Comparison of ENCODE assay signal across 13 cellular contexts in genomic region chr17:42522798-42523278, GRCh38. TPM values are rescaled to one million over a fixed set of nuclear protein-coding genes. Genes with fewer than 3 reads are reported as not detected.
DNase-seq lines count a peak whose midpoint lies in the region; ATAC-seq and TF ChIP-seq lines count a peak whose summit lies in the region.
"Had no signal": no experiment of that assay in that cellular context is flagged by ENCODE, and none has a peak within 500 bp of the region (broad histone marks: within the 10 kb centered on the region; RNA-seq: fewer than 3 reads in every experiment).

No MANE protein-coding gene starts in this region.

- ATAC-seq in upper lobe of right lung, result no peak

- DNase-seq in MCF 10A (ENCODE audit: unreplicated experiment), result no peak
- no peak for DNase-seq in mammary epithelial cell
- peak; percentile 13 for DNase-seq in left ventricle myocardium inferior
- DNase-seq in upper lobe of right lung, result no peak
- no peak for DNase-seq in anterior cingulate cortex (lab: John Stamatoyannopoulos, UW)
- DNase-seq in T-helper 2 cell treated with Interferon-gamma antibody and Interleukin-4, amounts not matched to agents 5 μg/mL and 100 μg/mL, for 36 hours (ENCODE audit: low spot score), result no peak
- no peak for DNase-seq in progenitor cell of endocrine pancreas (ENCODE audit: low spot score, unreplicated experiment)
- DNase-seq: 8988T; activated CD8-positive, alpha-beta memory T cell treated with anti-CD3 and anti-CD28 coated beads, Interleukin-2, amount 50 U/mL, for 48 hours; NCI-H187 treated with DMSO at 0.1 percent for 48 hours; NCI-H774 had no signal

- POLR2A ChIA-PET in MCF 10A (lab: Yijun Ruan, JAX), result interaction anchor here (0.7 to 1.5 kb wide), 2 partner anchors 16 to 100 kb away, joined by 3 to 4 read pairs; partner anchors contain the start of gene CAVIN1

- dilution Hi-C loops in mammary epithelial cell (cut with HindIII; ENCODE audit: low sequenced_read_pairs), result loop anchor here (5.0 kb wide), 3 partner anchors 101 to 336 kb away; partner anchors contain the start of genes CAVIN1 and HCRT

- peaks cover 6% of the 10 kb centered on the region for H3K36me3 Mint-ChIP-seq in MCF 10A (ENCODE audit: insufficient read depth, unreplicated experiment)
- H3K36me3 Mint-ChIP-seq in T-helper 2 cell treated with Interferon-gamma antibody and Interleukin-4, amounts not matched to agents 5 μg/mL and 100 μg/mL, for 36 hours (ENCODE audit: low read depth), result no peaks in the 10 kb centered on the region
- H3K36me3 Mint-ChIP-seq in progenitor cell of endocrine pancreas (ENCODE audit: insufficient read depth), result peaks cover 20% of the 10 kb centered on the region

- H3K9ac ChIP-seq in mammary epithelial cell (ENCODE audit: insufficient read depth, low read length), result no peak overlapping the region
- H3K9ac ChIP-seq in parathyroid adenoma, result no peak overlapping the region
- H3K9ac ChIP-seq: KMS-11 had no signal

- H3K4me1 ChIP-seq in mammary epithelial cell (ENCODE audit: insufficient read depth, low read length) (peaks cover 51% of the 10 kb centered on the region), left ventricle myocardium inferior (peaks cover 86% of the 10 kb centered on the region), parathyroid adenoma (peaks cover 39% of the 10 kb centered on the region), upper lobe of right lung (peaks cover 73% of the 10 kb centered on the region)

- H4K20me1 ChIP-seq in mammary epithelial cell (ENCODE audit: insufficient read depth, low read length), result no peaks in the 10 kb centered on the region

- BruUV-seq in MCF 10A (replicated peaks; lab: Mats Ljungman, UMichigan) (no TSS peak), mammary epithelial cell (replicated peaks; lab: Mats Ljungman, UMichigan) (no TSS peak)

- TF ChIP-seq CTCF in MCF 10A (IDR thresholded peaks at IDR 0.05; ENCODE audit: unreplicated experiment) (no peak), mammary epithelial cell (conservative IDR thresholded peaks at IDR 0.05 in 1 of 2, IDR thresholded peaks at IDR 0.05 in 1 of 2; ENCODE audit: extremely low read depth in 1 of 2, insufficient read depth in 1 of 2, low read depth in 1 of 2, low read length in 2 of 2) (no peak), left ventricle myocardium inferior (IDR thresholded peaks at IDR 0.05; ENCODE audit: borderline replicate concordance) (no peak), parathyroid adenoma (IDR thresholded peaks at IDR 0.05) (no peak), upper lobe of right lung (IDR thresholded peaks at IDR 0.05) (no peak), progenitor cell of endocrine pancreas (IDR thresholded peaks at IDR 0.05; ENCODE audit: unreplicated experiment) (no peak)

- H3K9me3 ChIP-seq in mammary epithelial cell (replicated peaks; ENCODE audit: insufficient read depth, low read length) (no peaks in the 10 kb centered on the region), left ventricle myocardium inferior (replicated peaks) (no peaks in the 10 kb centered on the region), parathyroid adenoma (ENCODE audit: control insufficient read depth, low read length) (no peaks in the 10 kb centered on the region), upper lobe of right lung (no peaks in the 10 kb centered on the region)

- H3K4me3 Mint-ChIP-seq in MCF 10A (ENCODE audit: unreplicated experiment) (no peak overlapping the region), progenitor cell of endocrine pancreas (ENCODE audit: low read depth) (no peak overlapping the region)
- no peak overlapping the region for H3K4me3 Mint-ChIP-seq in T-helper 2 cell treated with Interferon-gamma antibody and Interleukin-4, amounts not matched to agents 5 μg/mL and 100 μg/mL, for 36 hours

- intact Hi-C loops in MCF 10A (cut with micrococcal nuclease), result no loop called here
- intact Hi-C loops in mammary epithelial cell (cut with micrococcal nuclease), result loop anchor here (10.0 kb wide), 1 partner anchor 498 kb away; the partner anchor contains the start of gene NKIRAS2
- intact Hi-C loops in left ventricle myocardium inferior (cut with micrococcal nuclease), result no loop called here
- intact Hi-C loops in upper lobe of right lung (cut with DNase I), result no loop called here

- H3K4me1 Mint-ChIP-seq in MCF 10A (ENCODE audit: insufficient read depth, unreplicated experiment), result peaks cover 52% of the 10 kb centered on the region
- H3K4me1 Mint-ChIP-seq in T-helper 2 cell treated with Interferon-gamma antibody and Interleukin-4, amounts not matched to agents 5 μg/mL and 100 μg/mL, for 36 hours (ENCODE audit: low read depth), result peaks cover 9% of the 10 kb centered on the region
- H3K4me1 Mint-ChIP-seq in progenitor cell of endocrine pancreas (ENCODE audit: low read depth), result peaks cover 27% of the 10 kb centered on the region

- no peaks in the 10 kb centered on the region for H3K27me3 Mint-ChIP-seq in MCF 10A (ENCODE audit: insufficient read depth, unreplicated experiment)
- peaks cover 8% of the 10 kb centered on the region for H3K27me3 Mint-ChIP-seq in T-helper 2 cell treated with Interferon-gamma antibody and Interleukin-4, amounts not matched to agents 5 μg/mL and 100 μg/mL, for 36 hours (ENCODE audit: low read depth)
- no peaks in the 10 kb centered on the region for H3K27me3 Mint-ChIP-seq in progenitor cell of endocrine pancreas

- no peak overlapping the region for H3K4me3 ChIP-seq in mammary epithelial cell (replicated peaks in 1 of 3; ENCODE audit: insufficient read depth in 1 of 3, low read depth in 2 of 3, low read length in 3 of 3)
- H3K4me3 ChIP-seq in left ventricle myocardium inferior, result no peak overlapping the region
- no peak overlapping the region for H3K4me3 ChIP-seq in parathyroid adenoma (ENCODE audit: low read depth, low read length)
- H3K4me3 ChIP-seq in upper lobe of right lung, result no peak overlapping the region

- in situ Hi-C loops in mammary epithelial cell (cut with MboI; ENCODE audit: low sequenced_read_pairs in 2 of 2), result loop anchor here (10.0 kb wide), 2 partner anchors 198 to 408 kb away; partner anchors contain the start of gene DHX58 (in 1 of the 2)

- no peak overlapping the region for H3K4me2 ChIP-seq in mammary epithelial cell (ENCODE audit: insufficient read depth, low read depth, low read length)
- H3K4me2 ChIP-seq in parathyroid adenoma (ENCODE audit: low read length), result no peak overlapping the region
- H3K4me2 ChIP-seq: KMS-11 had no signal

- H2AFZ ChIP-seq in mammary epithelial cell (ENCODE audit: low read depth, low read length) (no peak overlapping the region), parathyroid adenoma (no peak overlapping the region)

- no peak overlapping the region for H3K27ac ChIP-seq in mammary epithelial cell (ENCODE audit: insufficient read depth, low read depth, low read length)
- peak overlapping the region; percentile 98 for H3K27ac ChIP-seq in left ventricle myocardium inferior (replicated peaks)
- peak overlapping the region; percentile 11 for H3K27ac ChIP-seq in parathyroid adenoma
- peak overlapping the region; percentile 81 for H3K27ac ChIP-seq in upper lobe of right lung
- H3K27ac ChIP-seq: KMS-11 had no signal

- H3K79me2 ChIP-seq in mammary epithelial cell (ENCODE audit: insufficient read depth, low read length), result no peaks in the 10 kb centered on the region
- H3K79me2 ChIP-seq in parathyroid adenoma, result no peaks in the 10 kb centered on the region

- 97% methylated on average over 5 of the region's 8 CpGs for WGBS in mammary epithelial cell (ENCODE audit: low coverage, missing lambda C conversion rate)

- CTCF ChIA-PET in MCF 10A (lab: Yijun Ruan, JAX) (no interaction called here), mammary epithelial cell (lab: Charles Lee; ENCODE audit: low non-redundant PET) (no interaction called here)

- H3K27me3 ChIP-seq in mammary epithelial cell (ENCODE audit: insufficient read depth, low read length), result no peaks in the 10 kb centered on the region
- no peaks in the 10 kb centered on the region for H3K27me3 ChIP-seq in left ventricle myocardium inferior (ENCODE audit: low read depth)
- H3K27me3 ChIP-seq in parathyroid adenoma (ENCODE audit: control insufficient read depth, insufficient read depth, low read length), result no peaks in the 10 kb centered on the region
- H3K27me3 ChIP-seq in upper lobe of right lung, result no peaks in the 10 kb centered on the region

- H3K27ac Mint-ChIP-seq in MCF 10A (ENCODE audit: low read depth, unreplicated experiment) (peak overlapping the region; percentile 98), progenitor cell of endocrine pancreas (no peak overlapping the region)
- no peak overlapping the region for H3K27ac Mint-ChIP-seq in T-helper 2 cell treated with Interferon-gamma antibody and Interleukin-4, amounts not matched to agents 5 μg/mL and 100 μg/mL, for 36 hours

- H3K9me3 Mint-ChIP-seq in MCF 10A (ENCODE audit: unreplicated experiment), result no peaks in the 10 kb centered on the region
- H3K9me3 Mint-ChIP-seq in T-helper 2 cell treated with Interferon-gamma antibody and Interleukin-4, amounts not matched to agents 5 μg/mL and 100 μg/mL, for 36 hours, result no peaks in the 10 kb centered on the region
- no peaks in the 10 kb centered on the region for H3K9me3 Mint-ChIP-seq in progenitor cell of endocrine pancreas (ENCODE audit: low read depth)

- H3K36me3 ChIP-seq in mammary epithelial cell (ENCODE audit: insufficient read depth, low read length) (no peaks in the 10 kb centered on the region), left ventricle myocardium inferior (peaks cover 16% of the 10 kb centered on the region), parathyroid adenoma (ENCODE audit: control insufficient read depth, insufficient read depth, low read length) (no peaks in the 10 kb centered on the region), upper lobe of right lung (peaks cover 8% of the 10 kb centered on the region)

RNA-seq across cellular contexts. Expression of gene NAGLU, which starts 13.2 kb away (rescaled TPM):
- 21.0 and 29.5 TPM in 2 replicates for total RNA-seq in MCF 10A (2022)
- total RNA-seq in mammary epithelial cell, result 10 to 100 TPM; 22.7 to 25.2 TPM
- 17.5 TPM for polyA plus RNA-seq in mammary epithelial cell
- 28.6 TPM for polyA minus RNA-seq in mammary epithelial cell
- total RNA-seq in left ventricle myocardium inferior, result 7.7 TPM
- 46.9 TPM for total RNA-seq in upper lobe of right lung
- total RNA-seq in progenitor cell of endocrine pancreas, result 19.0 and 22.9 TPM in 2 replicates

RNA-seq across cellular contexts. Expression of gene HSD17B1, which starts 29.9 kb away (rescaled TPM):
- total RNA-seq in MCF 10A (2022) (13.0 and 18.1 TPM in 2 replicates), mammary epithelial cell (10 to 100 TPM; 19.3 to 23.8 TPM), left ventricle myocardium inferior (0.99 TPM), upper lobe of right lung (1.4 TPM), progenitor cell of endocrine pancreas (1.4 and 2.4 TPM in 2 replicates)
- 5.8 TPM for polyA plus RNA-seq in mammary epithelial cell
- 0.16 TPM for polyA minus RNA-seq in mammary epithelial cell

RNA-seq across cellular contexts. Expression of gene COASY, which starts 39.1 kb away (rescaled TPM):
- 82.6 and 89.2 TPM in 2 replicates for total RNA-seq in MCF 10A (2022)
- 10 to 100 TPM; 26.0 to 90.1 TPM for total RNA-seq in mammary epithelial cell
- 61.1 TPM for polyA plus RNA-seq in mammary epithelial cell
- 92.7 TPM for polyA minus RNA-seq in mammary epithelial cell
- 48.8 TPM for total RNA-seq in left ventricle myocardium inferior
- total RNA-seq in upper lobe of right lung, result 63.3 TPM
- 60.0 and 66.9 TPM in 2 replicates for total RNA-seq in progenitor cell of endocrine pancreas

RNA-seq across cellular contexts. Expression of gene MLX, which starts 44.1 kb away (rescaled TPM):
- total RNA-seq in MCF 10A (2022) (37.3 and 39.6 TPM in 2 replicates), mammary epithelial cell (10 to 100 TPM; 24.5 to 40.4 TPM), left ventricle myocardium inferior (79.7 TPM), upper lobe of right lung (61.3 TPM), progenitor cell of endocrine pancreas (26.8 and 33.7 TPM in 2 replicates)
- 49.3 TPM for polyA plus RNA-seq in mammary epithelial cell
- 26.6 TPM for polyA minus RNA-seq in mammary epithelial cell

RNA-seq across cellular contexts. Expression of gene PSMC3IP, which starts 54.7 kb away (rescaled TPM):
- total RNA-seq in MCF 10A (2022) (10.3 and 12.0 TPM in 2 replicates), mammary epithelial cell (10 to 100 TPM in 1 of 2 donors, 1 to 10 TPM in 1; 2.2 to 25.2 TPM), left ventricle myocardium inferior (2.5 TPM), upper lobe of right lung (4.2 TPM), progenitor cell of endocrine pancreas (18.1 and 19.6 TPM in 2 replicates)
- polyA plus RNA-seq in mammary epithelial cell, result 14.4 TPM
- polyA minus RNA-seq in mammary epithelial cell, result 8.2 TPM
